In the genomic region with DNA sequence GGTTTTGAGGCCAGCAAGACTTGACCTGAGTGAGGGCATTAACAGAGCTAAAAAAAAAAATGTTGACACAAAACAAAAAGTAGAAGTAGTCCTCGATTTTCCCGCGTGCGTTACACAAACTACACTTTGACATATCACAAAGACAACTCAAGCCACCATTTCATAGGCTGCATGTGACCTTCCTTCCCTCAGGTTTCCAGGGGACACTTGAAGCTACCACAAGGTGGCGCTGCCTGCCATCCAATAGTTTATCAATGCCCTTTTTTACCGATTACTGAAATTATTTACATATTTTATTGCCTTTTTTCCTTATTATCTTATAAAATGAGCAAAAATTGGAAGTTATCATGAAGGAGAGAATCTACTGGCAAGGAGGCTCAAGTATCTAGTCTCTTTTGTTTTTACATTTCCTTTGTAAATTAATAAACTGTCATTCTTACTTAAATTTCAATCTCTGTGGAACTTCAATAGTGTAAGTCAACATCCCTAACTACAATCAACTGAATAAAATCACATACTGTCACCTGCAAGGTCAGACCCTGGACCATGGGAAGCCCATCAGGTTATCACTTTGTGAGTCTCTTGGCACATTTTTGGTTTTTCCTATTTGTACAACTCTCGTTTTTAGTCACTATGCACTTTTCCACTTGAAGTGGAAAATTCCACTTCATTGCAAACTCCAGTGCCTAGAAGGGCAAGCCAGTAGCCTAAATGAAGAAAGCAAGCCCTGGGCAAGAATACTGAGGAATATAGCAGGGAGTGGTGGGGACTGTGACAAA, we compare ENCODE assay signal across 8 cellular contexts.
DNase-seq lines count a peak whose midpoint lies in the region; ATAC-seq and TF ChIP-seq lines count a peak whose summit lies in the region.

No MANE protein-coding gene starts in this region.

- H3K27ac ChIP-seq in Peyer's patch (no peak overlapping the region), fibroblast of lung (ENCODE audit: insufficient read depth, low read length) (no peak overlapping the region), testis (no peak overlapping the region)

- no peaks in the 10 kb centered on the region for H3K9me3 ChIP-seq in Peyer's patch
- no peaks in the 10 kb centered on the region for H3K9me3 ChIP-seq in fibroblast of lung (ENCODE audit: control insufficient read depth, insufficient read depth, low read depth, low read length)
- no peaks in the 10 kb centered on the region for H3K9me3 ChIP-seq in testis

- H3K4me2 ChIP-seq in fibroblast of lung (ENCODE audit: extremely low read depth, insufficient read depth, low read length): no peak overlapping the region

- H3K4me3 Mint-ChIP-seq in activated T-cell treated with anti-CD3 and anti-CD28 coated beads, Interleukin-2, amount 50 U/mL, for 4 hours: no peak overlapping the region

- no peak overlapping the region for H2AFZ ChIP-seq in fibroblast of lung (ENCODE audit: low read length)

- no peaks in the 10 kb centered on the region for H3K79me2 ChIP-seq in fibroblast of lung (ENCODE audit: control insufficient read depth, insufficient read depth, low read length)

- TF ChIP-seq POLR2A in Peyer's patch (IDR thresholded peaks at IDR 0.05) (no peak), testis (IDR thresholded peaks at IDR 0.05) (no peak)

- H3K27me3 ChIP-seq in Peyer's patch: no peaks in the 10 kb centered on the region
- H3K27me3 ChIP-seq in fibroblast of lung (ENCODE audit: control insufficient read depth, insufficient read depth, low read length): no peaks in the 10 kb centered on the region
- H3K27me3 ChIP-seq in testis: no peaks in the 10 kb centered on the region

- intact Hi-C loops in testis (cut with DNase I; ENCODE audit: low total_unique reads): no loop called here

- no peaks in the 10 kb centered on the region for H3K36me3 ChIP-seq in Peyer's patch
- no peaks in the 10 kb centered on the region for H3K36me3 ChIP-seq in fibroblast of lung (ENCODE audit: control insufficient read depth, insufficient read depth, low read length)
- no peaks in the 10 kb centered on the region for H3K36me3 ChIP-seq in testis (ENCODE audit: low read depth, missing control alignments)

- H3K27me3 Mint-ChIP-seq in activated T-cell treated with anti-CD3 and anti-CD28 coated beads, Interleukin-2, amount 50 U/mL, for 4 hours (ENCODE audit: low read depth): no peaks in the 10 kb centered on the region

- peak; percentile 43 for ATAC-seq in GM18858 (IDR thresholded peaks at IDR 0.05; ENCODE audit: unreplicated experiment)
- peak; percentile 56 to 65 for ATAC-seq in activated T-cell treated with anti-CD3 and anti-CD28 coated beads, Interleukin-2, amount 50 U/mL, for 4 hours

- no peaks in the 10 kb centered on the region for H4K20me1 ChIP-seq in fibroblast of lung (ENCODE audit: control insufficient read depth, extremely low read depth, insufficient read depth, low read length)

- WGBS in testis, 2 donors: 25 to 43% methylated on average over 7 of the region's 7 CpGs

- DNase-seq in A172 (ENCODE audit: low spot score) (peak; percentile 58), KBM-7 (peak; percentile 79), Peyer's patch (peak; percentile 74 to 92 (median 75)), fibroblast of lung (ENCODE audit: low read depth in 2 of 2) (peak; percentile 47 to 70), non-pigmented ciliary epithelial cell (ENCODE audit: low read depth) (peak; percentile 11), testis (peak; percentile 85)
- DNase-seq in activated T-cell treated with anti-CD3 and anti-CD28 coated beads, Interleukin-2, amount 50 U/mL, for 4 hours: peak; percentile 77

- peak; percentile 81 to 94 (median 87) for TF ChIP-seq CTCF in Peyer's patch (IDR thresholded peaks at IDR 0.05)
- TF ChIP-seq CTCF in fibroblast of lung (conservative IDR thresholded peaks at IDR 0.05 in 1 of 2, IDR thresholded peaks at IDR 0.05 in 1 of 2; ENCODE audit: low read depth in 1 of 2, low read length in 2 of 2): peak; percentile 96 to 97
- peak; percentile 80 to 92 (median 85) for TF ChIP-seq CTCF in testis (IDR thresholded peaks at IDR 0.05)

- no peak overlapping the region for H3K9ac ChIP-seq in fibroblast of lung (ENCODE audit: insufficient read depth, low read length)

- peaks cover 27% of the 10 kb centered on the region for H3K4me1 Mint-ChIP-seq in activated T-cell treated with anti-CD3 and anti-CD28 coated beads, Interleukin-2, amount 50 U/mL, for 4 hours (ENCODE audit: low read depth)

- no peaks in the 10 kb centered on the region for H3K9me3 Mint-ChIP-seq in activated T-cell treated with anti-CD3 and anti-CD28 coated beads, Interleukin-2, amount 50 U/mL, for 4 hours

- peaks cover 0 to 17% (median 0%) of the 10 kb centered on the region in 4 donors for H3K4me1 ChIP-seq in Peyer's patch
- H3K4me1 ChIP-seq in fibroblast of lung (ENCODE audit: control insufficient read depth, extremely low read depth, insufficient read depth, low read length): no peaks in the 10 kb centered on the region
- H3K4me1 ChIP-seq in testis: peaks cover 5% of the 10 kb centered on the region

- H3K4me3 ChIP-seq in Peyer's patch: no peak overlapping the region
- H3K4me3 ChIP-seq in fibroblast of lung (replicated peaks in 1 of 4; ENCODE audit: control extremely low read depth in 1 of 4, insufficient read depth in 1 of 4, low read depth in 3 of 4, low read length in 4 of 4): no peak overlapping the region
- no peak overlapping the region for H3K4me3 ChIP-seq in testis

- in situ Hi-C loops in KBM-7 (cut with MboI; ENCODE audit: low pct_unique_long_range_greater_than_20kb, low sequenced_read_pairs): no loop called here

- no peaks in the 10 kb centered on the region for H3K36me3 Mint-ChIP-seq in activated T-cell treated with anti-CD3 and anti-CD28 coated beads, Interleukin-2, amount 50 U/mL, for 4 hours (ENCODE audit: insufficient read depth)

Comparison
In these comparisons a context has a peak if more than half of its experiments do, and no peak if none do; other contexts are left out.
1. DNase-seq: peak in every context shown above with its lines; median percentile 85 in testis; 79 in KBM-7; 77 in activated T-cell treated with anti-CD3 and anti-CD28 coated beads, Interleukin-2, amount 50 U/mL, for 4 hours; 75 in Peyer's patch; 58 in fibroblast of lung; 58 in A172; 11 in non-pigmented ciliary epithelial cell.